8 cellular contexts compared by ENCODE assay signal in the genomic region with DNA sequence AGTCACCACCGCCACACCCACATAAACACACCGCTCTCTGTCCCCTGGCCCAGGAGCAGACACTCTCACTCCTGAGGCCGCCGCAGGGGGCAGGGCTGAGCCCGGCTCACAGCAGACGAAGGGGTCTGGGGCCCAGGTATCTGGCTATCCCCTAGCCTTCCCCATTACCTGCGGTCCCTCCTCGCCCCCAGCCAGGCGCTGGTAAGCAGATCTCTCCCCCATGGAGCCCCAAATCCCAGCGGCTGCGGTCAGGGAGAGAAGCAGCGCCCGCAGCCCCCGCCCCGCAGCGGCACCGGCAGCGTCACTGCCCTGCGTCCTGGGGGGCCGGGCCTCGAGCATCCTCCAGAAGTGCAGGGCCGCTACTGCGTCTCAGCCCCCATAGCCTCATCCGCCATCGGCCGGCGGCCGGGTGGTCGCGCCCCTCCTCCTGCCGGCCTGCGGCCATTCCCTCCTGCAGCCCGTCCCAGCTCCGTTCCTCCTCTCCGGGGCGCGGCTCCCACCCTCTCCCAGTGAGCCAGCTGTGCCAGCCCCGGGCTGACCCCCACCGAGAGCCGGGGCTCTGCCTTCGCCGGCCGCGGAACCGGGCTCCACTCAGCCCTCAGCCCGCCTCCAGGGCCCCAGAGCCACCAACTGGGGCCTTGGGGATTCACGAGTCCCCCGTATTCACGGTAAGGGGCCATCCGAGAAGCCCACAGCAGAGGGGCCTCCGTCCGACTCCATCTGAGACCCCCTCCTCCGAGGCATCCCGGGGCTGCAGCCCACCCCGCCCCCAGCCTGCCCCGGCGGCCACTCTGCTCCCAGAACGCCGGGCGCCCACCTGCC. TPM values are rescaled to one million over a fixed set of nuclear protein-coding genes. Genes with fewer than 3 reads are reported as not detected.
A peak's percentile ranks its signal among the peaks of the same experiment; 100 is the strongest.
DNase-seq lines count a peak whose midpoint lies in the region; ATAC-seq, FAIRE-seq and TF ChIP-seq lines count a peak whose summit lies in the region.

No MANE protein-coding gene starts in this region.

- H3K27ac Mint-ChIP-seq in endodermal cell = peak overlapping the region; percentile 64
- peak overlapping the region; percentile 89 to 96 for H3K27ac Mint-ChIP-seq in stimulated activated naive CD8-positive, alpha-beta T cell treated with anti-CD3 and anti-CD28 coated beads, Interleukin-15, amount 100 ng/mL, for 72 hours

- H3K9ac ChIP-seq in endodermal cell (ENCODE audit: extremely low read depth, low read length, poor library complexity, severe bottlenecking) = peak overlapping the region; percentile 35
- peak overlapping the region; percentile 49 for H3K9ac ChIP-seq in muscle layer of colon (ENCODE audit: low read length)

- 0 to 2% methylated on average over 15 to 60 of the region's 60 CpGs for WGBS in endodermal cell (ENCODE audit: insufficient coverage in 1 of 2, insufficient read length in 1 of 2), 2 experiments

- peaks cover 4% of the 10 kb centered on the region for H3K36me3 Mint-ChIP-seq in endodermal cell (ENCODE audit: low read depth)

- H3K4me1 ChIP-seq in endodermal cell (ENCODE audit: control insufficient read depth, insufficient read depth, low read length) (peaks cover 26% of the 10 kb centered on the region), muscle layer of colon (ENCODE audit: insufficient read depth, low read length) (peaks cover 52% of the 10 kb centered on the region)

- ATAC-seq in HG03045 (IDR thresholded peaks at IDR 0.05; ENCODE audit: unreplicated experiment) = peak; percentile 43
- ATAC-seq in stimulated activated naive CD8-positive, alpha-beta T cell treated with anti-CD3 and anti-CD28 coated beads, Interleukin-15, amount 100 ng/mL, for 72 hours = peak; percentile 89

- H3K27me3 ChIP-seq in endodermal cell (ENCODE audit: control insufficient read depth, insufficient read depth, low read length, poor library complexity, severe bottlenecking) = no peaks in the 10 kb centered on the region
- no peaks in the 10 kb centered on the region for H3K27me3 ChIP-seq in muscle layer of colon (ENCODE audit: control insufficient read depth in 1 of 2, insufficient read depth in 2 of 2, low read length in 2 of 2)

- no peaks in the 10 kb centered on the region for H3K9me3 Mint-ChIP-seq in endodermal cell
- H3K9me3 Mint-ChIP-seq in stimulated activated naive CD8-positive, alpha-beta T cell treated with anti-CD3 and anti-CD28 coated beads, Interleukin-15, amount 100 ng/mL, for 72 hours = no peaks in the 10 kb centered on the region

- peaks cover 32% of the 10 kb centered on the region for H3K4me1 Mint-ChIP-seq in endodermal cell
- H3K4me1 Mint-ChIP-seq in stimulated activated naive CD8-positive, alpha-beta T cell treated with anti-CD3 and anti-CD28 coated beads, Interleukin-15, amount 100 ng/mL, for 72 hours = peaks cover 66% of the 10 kb centered on the region

- peak overlapping the region; percentile 73 for H3K4me3 ChIP-seq in endodermal cell (ENCODE audit: low read length)
- H3K4me3 ChIP-seq in muscle layer of colon (ENCODE audit: low read depth in 1 of 2, low read length in 2 of 2) = peak overlapping the region; percentile 81 to 85

- H3K36me3 ChIP-seq in endodermal cell (ENCODE audit: control insufficient read depth, insufficient read depth, low read length) = no peaks in the 10 kb centered on the region
- no peaks in the 10 kb centered on the region for H3K36me3 ChIP-seq in muscle layer of colon (ENCODE audit: insufficient read depth, low read length)

- peak overlapping the region; percentile 60 for H3K4me3 Mint-ChIP-seq in endodermal cell
- peak overlapping the region; percentile 92 for H3K4me3 Mint-ChIP-seq in stimulated activated naive CD8-positive, alpha-beta T cell treated with anti-CD3 and anti-CD28 coated beads, Interleukin-15, amount 100 ng/mL, for 72 hours

- H3K27ac ChIP-seq in endodermal cell (ENCODE audit: low read depth, low read length) (no peak overlapping the region), muscle layer of colon (ENCODE audit: low read depth, low read length) (peak overlapping the region; percentile 74)

- peak; percentile 5 for FAIRE-seq in GM12892 (lab: Jason Lieb, UNC)

- H3K27me3 Mint-ChIP-seq in endodermal cell (ENCODE audit: insufficient read depth) = no peaks in the 10 kb centered on the region
- no peaks in the 10 kb centered on the region for H3K27me3 Mint-ChIP-seq in stimulated activated naive CD8-positive, alpha-beta T cell treated with anti-CD3 and anti-CD28 coated beads, Interleukin-15, amount 100 ng/mL, for 72 hours

- TF ChIP-seq CTCF in endodermal cell (conservative IDR thresholded peaks at IDR 0.05) = no peak

- no peak; the same call in 1 of the 2 replicates for TF ChIP-seq POLR2A in GM12892 (IDR thresholded peaks at IDR 0.05; ENCODE audit: low read depth, low read length)

- DNase-seq in A172 (ENCODE audit: low spot score) (peak; percentile 51), GM12892 (ENCODE audit: insufficient read length) (peak; percentile 77), NCI-H510A treated with DMSO at 0.1 percent for 48 hours (lab: John Stamatoyannopoulos, UW) (peak; percentile 79), endodermal cell (peak; percentile 84)
- DNase-seq in activated CD8-positive, alpha-beta memory T cell treated with anti-CD3 and anti-CD28 coated beads for 24 hours = peak; percentile 84
- DNase-seq in stimulated activated naive CD8-positive, alpha-beta T cell treated with anti-CD3 and anti-CD28 coated beads, Interleukin-15, amount 100 ng/mL, for 72 hours = peak; percentile 73 to 80

- H3K9me3 ChIP-seq in endodermal cell (ENCODE audit: control insufficient read depth, low read length) (no peaks in the 10 kb centered on the region), muscle layer of colon (ENCODE audit: low read length) (no peaks in the 10 kb centered on the region)

RNA-seq across cellular contexts. Expression of a gene that starts 13.1 kb away (rescaled TPM):
- 14.6 and 15.4 TPM in 2 replicates for total RNA-seq in A172 (2014; rRNA removed; shearing (Covaris generic))
- polyA plus RNA-seq in GM12892 (2012; ENCODE audit: missing spikeins) = 9.3 TPM
- 10 to 100 TPM; 53.2 to 85.7 TPM for total RNA-seq in endodermal cell
- polyA plus RNA-seq in endodermal cell (2013, experiment 1 of 2) = 34.8 TPM
- polyA plus RNA-seq in endodermal cell (2013, experiment 2 of 2) = 29.4 TPM
